2 cellular contexts compared by ENCODE assay signal in genomic region chr2:86068098-86069047, GRCh38.
A peak's percentile ranks its signal among the peaks of the same experiment; 100 is the strongest.
TF ChIP-seq lines count a peak whose summit lies in the region.

No MANE protein-coding gene starts in this region.

TF ChIP-seq in GM12878, 131 proteins besides CTCF, POLR2A, EP300 and RAD21 (continues in another document):
- TF ChIP-seq ZNF687 (IDR thresholded peaks at IDR 0.05) (peak; percentile 85; the same call in 1 of the 2 replicates), BHLHE40 (IDR thresholded peaks at IDR 0.05; ENCODE audit: borderline replicate concordance in 1 of 2, low read depth in 2 of 2, low read length in 1 of 2) (peak; percentile 55 to 63; a peak in 2 of 4 replicates), ZNF217 (IDR thresholded peaks at IDR 0.05) (no peak), MLLT1 (IDR thresholded peaks at IDR 0.05) (0 out of 2 replicates have a peak, but pooled peaks have one; percentile 16), NBN (IDR thresholded peaks at IDR 0.05) (no peak), SKIL (IDR thresholded peaks at IDR 0.05; ENCODE audit: low read depth, poor library complexity, severe bottlenecking) (no peak), ZZZ3 (IDR thresholded peaks at IDR 0.05; ENCODE audit: control insufficient read depth, insufficient read length, low read depth) (no peak), ZNF592 (IDR thresholded peaks at IDR 0.05) (0 out of 2 replicates have a peak, but pooled peaks have one; percentile 47), ZNF274 (IDR thresholded peaks at IDR 0.05; ENCODE audit: insufficient read depth, insufficient read length) (no peak), SPI1 (IDR thresholded peaks at IDR 0.05; ENCODE audit: borderline replicate concordance, insufficient read depth, low read depth, low read length) (peak; percentile 11; the same call in 1 of the 2 replicates), CREB1 (IDR thresholded peaks at IDR 0.05; ENCODE audit: low read depth) (no peak), CHD1 (IDR thresholded peaks at IDR 0.05; ENCODE audit: low read depth, low read length) (no peak)

TF ChIP-seq in GM12891, 5 proteins besides CTCF, POLR2A, EP300 and RAD21:
- TF ChIP-seq POLR2AphosphoS5 (IDR thresholded peaks at IDR 0.05; ENCODE audit: low read depth, low read length), result no peak
- no peak for TF ChIP-seq SPI1 (IDR thresholded peaks at IDR 0.05; ENCODE audit: low read depth, low read length)
- no peak for TF ChIP-seq POU2F2 (IDR thresholded peaks at IDR 0.05; ENCODE audit: low read depth, low read length)
- no peak for TF ChIP-seq TAF1 (IDR thresholded peaks at IDR 0.05; ENCODE audit: low read depth, low read length)
- TF ChIP-seq PAX5 (IDR thresholded peaks at IDR 0.05; ENCODE audit: insufficient read depth, low read length, severe bottlenecking), result no peak
